Comparison of ENCODE assay signal across 32 cellular contexts in genomic region chr5:78589928-78590327, GRCh38. TPM values are rescaled to one million over a fixed set of nuclear protein-coding genes. Genes with fewer than 3 reads are reported as not detected.
"Had no signal": no experiment of that assay in that cellular context is flagged by ENCODE, and none has a peak within 500 bp of the region (broad histone marks: within the 10 kb centered on the region; RNA-seq: fewer than 3 reads in every experiment).

No MANE protein-coding gene starts in this region.

- H3K36me3 ChIP-seq: esophagus squamous epithelium, thyroid gland, upper lobe of left lung, vagina had no signal

- ATAC-seq: activated CD4-positive, alpha-beta T cell treated with anti-CD3 and anti-CD28 coated beads for 36 hours; activated CD8-positive, alpha-beta memory T cell treated with anti-CD3 and anti-CD28 coated beads, Interleukin-2, amount 10 ng/mL, durations not matched to agents 7 days and 5 days; activated CD8-positive, alpha-beta T cell treated with anti-CD3 and anti-CD28 coated beads, Interleukin-2, amount 10 ng/mL, durations not matched to agents 7 days and 5 days; activated naive CD4-positive, alpha-beta T cell treated with anti-CD3 and anti-CD28 coated beads, Interleukin-2, amount 50 U/mL, for 72 hours; left colon; naive thymus-derived CD8-positive, alpha-beta T cell; sciatic nerve; stimulated activated memory B cell treated with anti-CD40 and anti-IgM and Interleukin-4, amounts not matched to agents 10 μg/mL and 1 μg/mL and 100 μg/mL, for 72 hours; stimulated activated naive CD8-positive, alpha-beta T cell treated with anti-CD3 and anti-CD28 coated beads, Interleukin-15, amount 100 ng/mL, for 72 hours; T-cell had no signal

- H3K27me3 ChIP-seq: esophagus squamous epithelium, thyroid gland, upper lobe of left lung, vagina had no signal

- H3K27ac Mint-ChIP-seq: activated CD4-positive, alpha-beta T cell treated with anti-CD3 and anti-CD28 coated beads for 36 hours; activated CD8-positive, alpha-beta memory T cell treated with anti-CD3 and anti-CD28 coated beads, Interleukin-2, amount 10 ng/mL, durations not matched to agents 7 days and 5 days; activated CD8-positive, alpha-beta T cell treated with anti-CD3 and anti-CD28 coated beads, Interleukin-2, amount 10 ng/mL, durations not matched to agents 7 days and 5 days; activated naive CD4-positive, alpha-beta T cell treated with anti-CD3 and anti-CD28 coated beads, Interleukin-2, amount 50 U/mL, for 72 hours; activated T-helper 2 cell treated with anti-CD3 and anti-CD28 coated beads, Interferon-gamma antibody, Interleukin-2, Interleukin-4, amounts not matched to agents 10 μg/mL and 5 μg/mL and 100 μg/mL, durations not matched to agents 14 hours and 24 hours and 36 hours; naive thymus-derived CD8-positive, alpha-beta T cell; stimulated activated memory B cell treated with anti-CD40 and anti-IgM and Interleukin-4, amounts not matched to agents 10 μg/mL and 1 μg/mL and 100 μg/mL, for 72 hours; stimulated activated naive CD8-positive, alpha-beta T cell treated with anti-CD3 and anti-CD28 coated beads, Interleukin-15, amount 100 ng/mL, for 72 hours; T-cell had no signal

- H3K9me3 Mint-ChIP-seq: activated T-helper 2 cell treated with anti-CD3 and anti-CD28 coated beads, Interferon-gamma antibody, Interleukin-2, Interleukin-4, amounts not matched to agents 10 μg/mL and 5 μg/mL and 100 μg/mL, durations not matched to agents 14 hours and 24 hours and 36 hours had no signal

- H3K27ac ChIP-seq: thyroid gland, upper lobe of left lung had no signal

- H3K36me3 Mint-ChIP-seq: T-cell had no signal

- H3K27me3 Mint-ChIP-seq: brain; stimulated activated memory B cell treated with anti-CD40 and anti-IgM and Interleukin-4, amounts not matched to agents 10 μg/mL and 1 μg/mL and 100 μg/mL, for 72 hours had no signal

- FAIRE-seq: kidney, small intestine had no signal

- DNase-seq: activated CD4-positive, alpha-beta T cell treated with anti-CD3 and anti-CD28 coated beads for 36 hours; activated CD4-positive, CD25-positive, alpha-beta regulatory T cell; activated CD8-positive, alpha-beta memory T cell treated with anti-CD3 and anti-CD28 coated beads, Interleukin-2, amount 10 ng/mL, durations not matched to agents 7 days and 5 days; activated CD8-positive, alpha-beta T cell treated with anti-CD3 and anti-CD28 coated beads, Interleukin-2, amount 10 ng/mL, durations not matched to agents 7 days and 5 days; activated naive CD4-positive, alpha-beta T cell; activated T-cell treated with anti-CD3 and anti-CD28 coated beads, Interleukin-2, amount 50 U/mL, for 48 hours; aorta; caudate nucleus; dermis blood vessel endothelial cell; effector CD4-positive, alpha-beta T cell; esophagus squamous epithelium; head of caudate nucleus; hippocampal formation; kidney; left colon; midbrain; naive thymus-derived CD8-positive, alpha-beta T cell; posterior cingulate gyrus; small intestine; stimulated activated CD4-positive, alpha-beta T cell treated with anti-CD3 and anti-CD28 coated beads, Interleukin-4, amount 100 ng/mL, for 4 hours; stimulated activated CD8-positive, alpha-beta memory T cell treated with anti-CD3 and anti-CD28 coated beads, Interleukin-4, amount 100 ng/mL, for 48 hours; stimulated activated naive CD8-positive, alpha-beta T cell treated with anti-CD3 and anti-CD28 coated beads, Interleukin-15, amount 100 ng/mL, for 72 hours; T-cell; thyroid gland; upper lobe of left lung had no signal

- H3K4me1 Mint-ChIP-seq: activated CD4-positive, alpha-beta T cell treated with anti-CD3 and anti-CD28 coated beads for 36 hours; T-cell had no signal

- H3K4me3 Mint-ChIP-seq: activated CD4-positive, alpha-beta T cell treated with anti-CD3 and anti-CD28 coated beads for 36 hours; activated CD8-positive, alpha-beta memory T cell treated with anti-CD3 and anti-CD28 coated beads, Interleukin-2, amount 10 ng/mL, durations not matched to agents 7 days and 5 days; activated CD8-positive, alpha-beta T cell treated with anti-CD3 and anti-CD28 coated beads, Interleukin-2, amount 10 ng/mL, durations not matched to agents 7 days and 5 days; naive thymus-derived CD8-positive, alpha-beta T cell; stimulated activated memory B cell treated with anti-CD40 and anti-IgM and Interleukin-4, amounts not matched to agents 10 μg/mL and 1 μg/mL and 100 μg/mL, for 72 hours; stimulated activated naive CD8-positive, alpha-beta T cell treated with anti-CD3 and anti-CD28 coated beads, Interleukin-15, amount 100 ng/mL, for 72 hours; T-cell had no signal

- H3K4me3 ChIP-seq: esophagus squamous epithelium, thyroid gland, upper lobe of left lung, vagina had no signal

RNA-seq across cellular contexts. Expression of gene LHFPL2, which starts 58.6 kb away (rescaled TPM):
- total RNA-seq: activated CD8-positive, alpha-beta memory T cell treated with anti-CD3 and anti-CD28 coated beads, Interleukin-2, amount 10 ng/mL, durations not matched to agents 7 days and 5 days; T-helper 2 cell treated with Interferon-gamma antibody and Interleukin-4, amounts not matched to agents 100 ng/mL and 5 ng/mL, for 36 hours had no signal
